In genomic region chr1:121369959-121370358, GRCh38 we compare ENCODE assay signal across 1 cellular context.
A peak's percentile ranks its signal among the peaks of the same experiment; 100 is the strongest.
DNase-seq lines count a peak whose midpoint lies in the region; ATAC-seq, FAIRE-seq and TF ChIP-seq lines count a peak whose summit lies in the region.
"Not testable (repeated sequence)": the region's sequence is repeated elsewhere in the genome, so short reads cannot be mapped to it uniquely, and the experiment has no call there.

No MANE protein-coding gene starts in this region.

- peak; percentile 70 for FAIRE-seq in K562 (lab: Jason Lieb, UNC)

- CTCF ChIA-PET in K562 (lab: Yijun Ruan, JAX; ENCODE audit: low intra/inter-chr PET ratio) = not testable (repeated sequence)

- TF ChIP-seq POLR2A in K562 (conservative IDR thresholded peaks at IDR 0.05) = not testable (repeated sequence)

- peak in 1 of 4 experiments; percentile 72 for DNase-seq in K562 (ENCODE audit: extremely low read depth in 1 of 4, low spot score in 3 of 4)

- POLR2A ChIA-PET in K562 (lab: Yijun Ruan, JAX) = not testable (repeated sequence)

- peak; percentile 94 for ATAC-seq in K562

- H2AFZ ChIP-seq in K562 (ENCODE audit: low read depth, low read length) = not testable (repeated sequence)

- H3K4me1 ChIP-seq in K562 (replicated peaks in 1 of 2; ENCODE audit: control insufficient read depth in 2 of 2, insufficient read depth in 2 of 2, low read length in 2 of 2) = not testable (repeated sequence)

- H4K20me1 ChIP-seq in K562 (replicated peaks; ENCODE audit: control insufficient read depth, insufficient read depth, low read length) = not testable (repeated sequence)

- TF ChIP-seq EP300 in K562 (IDR thresholded peaks at IDR 0.05; ENCODE audit: low read length) = not testable (repeated sequence)

- H3K9me3 ChIP-seq in K562 (replicated peaks; ENCODE audit: control insufficient read depth, insufficient read depth, low read depth, low read length) = not testable (repeated sequence)

- not testable (repeated sequence) for H3K9me1 ChIP-seq in K562 (ENCODE audit: control insufficient read depth, insufficient read depth, low read length)

- not testable (repeated sequence) for H3K9ac ChIP-seq in K562 (ENCODE audit: insufficient read depth in 1 of 2, low read depth in 2 of 2, low read length in 2 of 2)

- H3K79me2 ChIP-seq in K562 (ENCODE audit: control insufficient read depth, insufficient read depth, low read length) = not testable (repeated sequence)

- H3K36me3 ChIP-seq in K562 (ENCODE audit: control insufficient read depth, insufficient read depth, low read length) = not testable (repeated sequence)

- not testable (repeated sequence) for H3K4me2 ChIP-seq in K562 (ENCODE audit: insufficient read depth, low read length)

- not testable (repeated sequence) for TF ChIP-seq RAD21 in K562 (CRISPR knock-in tag; conservative IDR thresholded peaks at IDR 0.05 in 1 of 2, IDR thresholded peaks at IDR 0.05 in 1 of 2)

- intact Hi-C loops in K562 (cut with micrococcal nuclease) = not testable (repeated sequence)

- TF ChIP-seq CTCF in K562 (IDR thresholded peaks at IDR 0.05 in 2 of 3, conservative IDR thresholded peaks at IDR 0.05 in 1 of 3; ENCODE audit: insufficient read depth in 2 of 3, low read depth in 1 of 3, low read length in 3 of 3) = not testable (repeated sequence)

- WGBS in K562 (ENCODE audit: insufficient coverage, low coverage, missing lambda C conversion rate) = 0% methylated on average over 1 of the region's 2 CpGs

- not testable (repeated sequence) for H3K4me3 ChIP-seq in K562

- in situ Hi-C loops in K562 (cut with MboI) = not testable (repeated sequence)

- H3K27ac ChIP-seq in K562 (ENCODE audit: extremely low read depth, low read depth, low read length) = not testable (repeated sequence)

- BruUV-seq in K562 (replicated peaks; lab: Mats Ljungman, UMichigan) = not testable (repeated sequence)

- H3K27me3 ChIP-seq in K562 (ENCODE audit: control insufficient read depth in 2 of 2, insufficient read depth in 2 of 2, low read length in 2 of 2) = not testable (repeated sequence)

TF ChIP-seq in K562, 482 proteins besides CTCF, POLR2A, EP300 and RAD21:
- 0 out of 2 replicates have a peak, but pooled peaks have one; percentile 8 for TF ChIP-seq TEAD4 (IDR thresholded peaks at IDR 0.05; ENCODE audit: low read length)
- TF ChIP-seq TEAD4 (CRISPR knock-in tag; IDR thresholded peaks at IDR 0.05; ENCODE audit: borderline replicate concordance) = not testable (repeated sequence)
- TF ChIP-seq MBD2 (IDR thresholded peaks at IDR 0.05; ENCODE audit: borderline replicate concordance, low read depth) = 0 out of 2 replicates have a peak, but pooled peaks have one; percentile 28
